Comparison of ENCODE assay signal across 6 cellular contexts in genomic region chr11:8033791-8034585, GRCh38.
"Had no signal": no experiment of that assay in that cellular context is flagged by ENCODE, and none has a peak within 500 bp of the region (broad histone marks: within the 10 kb centered on the region; RNA-seq: fewer than 3 reads in every experiment).

No MANE protein-coding gene starts in this region.

- H3K4me3 Mint-ChIP-seq: activated CD4-positive, alpha-beta T cell treated with anti-CD3 and anti-CD28 coated beads, Interleukin-2, amount 10 ng/mL, durations not matched to agents 7 days and 5 days; activated T-cell treated with anti-CD3 and anti-CD28 coated beads, Interleukin-2, amount 50 U/mL, for 24 hours had no signal

- H3K27me3 Mint-ChIP-seq: activated CD4-positive, alpha-beta T cell treated with anti-CD3 and anti-CD28 coated beads, Interleukin-2, amount 10 ng/mL, durations not matched to agents 7 days and 5 days had no signal

- H3K27ac Mint-ChIP-seq: activated CD4-positive, alpha-beta T cell treated with anti-CD3 and anti-CD28 coated beads, Interleukin-2, amount 10 ng/mL, durations not matched to agents 7 days and 5 days; activated T-cell treated with anti-CD3 and anti-CD28 coated beads, Interleukin-2, amount 50 U/mL, for 24 hours had no signal

- H3K9me3 ChIP-seq: adrenal gland, SJSA1, upper lobe of right lung had no signal

- H3K27ac ChIP-seq: SJSA1, upper lobe of right lung had no signal

- H3K36me3 ChIP-seq: adrenal gland, SJSA1, upper lobe of right lung had no signal

- H3K4me1 ChIP-seq: SJSA1, upper lobe of right lung had no signal

- H3K27me3 ChIP-seq: adrenal gland, SJSA1, upper lobe of right lung had no signal

- DNase-seq: cortex of kidney had no signal

- H3K4me3 ChIP-seq: adrenal gland, SJSA1, upper lobe of right lung had no signal

- H3K9me3 Mint-ChIP-seq: activated CD4-positive, alpha-beta T cell treated with anti-CD3 and anti-CD28 coated beads, Interleukin-2, amount 10 ng/mL, durations not matched to agents 7 days and 5 days; activated T-cell treated with anti-CD3 and anti-CD28 coated beads, Interleukin-2, amount 50 U/mL, for 24 hours had no signal
